Comparison of ENCODE assay signal across 15 cellular contexts in genomic region chr5:119036101-119036762, GRCh38. TPM values are rescaled to one million over a fixed set of nuclear protein-coding genes. Genes with fewer than 3 reads are reported as not detected.
A peak's percentile ranks its signal among the peaks of the same experiment; 100 is the strongest.
DNase-seq lines count a peak whose midpoint lies in the region; ATAC-seq and TF ChIP-seq lines count a peak whose summit lies in the region.
"Had no signal": no experiment of that assay in that cellular context is flagged by ENCODE, and none has a peak within 500 bp of the region (broad histone marks: within the 10 kb centered on the region; RNA-seq: fewer than 3 reads in every experiment).

No MANE protein-coding gene starts in this region.

- H3K36me3 Mint-ChIP-seq in activated T-cell treated with anti-CD3 and anti-CD28 coated beads, Interleukin-2, amount 50 U/mL, for 72 hours (ENCODE audit: insufficient read depth in 2 of 2): no peaks in the 10 kb centered on the region
- H3K36me3 Mint-ChIP-seq in effector memory CD8-positive, alpha-beta T cell (ENCODE audit: insufficient read depth): no peaks in the 10 kb centered on the region
- H3K36me3 Mint-ChIP-seq: natural killer cell treated with Interleukin-12 subunit alpha and Interleukin-12 subunit beta and Interleukin-15 and Interleukin-18, amount 100 ng/mL, for 72 hours; type B pancreatic cell had no signal

- no peak overlapping the region for H3K27ac Mint-ChIP-seq in activated T-cell treated with anti-CD3 and anti-CD28 coated beads, Interleukin-2, amount 50 U/mL, for 72 hours
- H3K27ac Mint-ChIP-seq in stimulated activated naive CD8-positive, alpha-beta T cell treated with anti-CD3 and anti-CD28 coated beads, Interleukin-15, amount 100 ng/mL, for 72 hours: no peak overlapping the region
- H3K27ac Mint-ChIP-seq in effector memory CD8-positive, alpha-beta T cell: no peak overlapping the region
- H3K27ac Mint-ChIP-seq: dendritic cell treated with granulocyte-macrophage colony-stimulating factor and Interleukin-4, amounts not matched to agents 40 ng/mL and 50 ng/mL, for 4 days; natural killer cell treated with Interleukin-12 subunit alpha and Interleukin-12 subunit beta and Interleukin-15 and Interleukin-18, amount 100 ng/mL, for 72 hours; T-cell; type B pancreatic cell had no signal

- H3K27ac ChIP-seq in RWPE1: no peak overlapping the region
- H3K27ac ChIP-seq: BLaER1 treated with 17β-estradiol and CSF1 and Interleukin-3, amounts not matched to agents 10 nM and 100 nM; KMS-11 had no signal

- POLR2A ChIA-PET in RWPE1 (lab: Yijun Ruan, JAX; ENCODE audit: low non-redundant PET): no interaction called here

- H3K4me1 Mint-ChIP-seq in activated T-cell treated with anti-CD3 and anti-CD28 coated beads, Interleukin-2, amount 50 U/mL, for 72 hours (ENCODE audit: low read depth): peaks cover 34% of the 10 kb centered on the region
- H3K4me1 Mint-ChIP-seq in stimulated activated naive CD8-positive, alpha-beta T cell treated with anti-CD3 and anti-CD28 coated beads, Interleukin-15, amount 100 ng/mL, for 72 hours: peaks cover 31% of the 10 kb centered on the region
- H3K4me1 Mint-ChIP-seq in effector memory CD8-positive, alpha-beta T cell (ENCODE audit: low read depth in 2 of 2): peaks cover 5 to 10% of the 10 kb centered on the region in 2 donors

- CTCF ChIA-PET in RWPE1 (lab: Yijun Ruan, JAX): no interaction called here

- H3K4me3 Mint-ChIP-seq in activated T-cell treated with anti-CD3 and anti-CD28 coated beads, Interleukin-2, amount 50 U/mL, for 72 hours: peak overlapping the region in 1 of 2 donors; percentile 2
- no peak overlapping the region for H3K4me3 Mint-ChIP-seq in stimulated activated naive CD8-positive, alpha-beta T cell treated with anti-CD3 and anti-CD28 coated beads, Interleukin-15, amount 100 ng/mL, for 72 hours
- no peak overlapping the region for H3K4me3 Mint-ChIP-seq in effector memory CD8-positive, alpha-beta T cell
- H3K4me3 Mint-ChIP-seq: dendritic cell treated with granulocyte-macrophage colony-stimulating factor and Interleukin-4, amounts not matched to agents 40 ng/mL and 50 ng/mL, for 4 days; natural killer cell treated with Interleukin-12 subunit alpha and Interleukin-12 subunit beta and Interleukin-15 and Interleukin-18, amount 100 ng/mL, for 72 hours; T-cell; type B pancreatic cell had no signal

- no peaks in the 10 kb centered on the region for H3K9me3 Mint-ChIP-seq in activated T-cell treated with anti-CD3 and anti-CD28 coated beads, Interleukin-2, amount 50 U/mL, for 72 hours
- H3K9me3 Mint-ChIP-seq in stimulated activated naive CD8-positive, alpha-beta T cell treated with anti-CD3 and anti-CD28 coated beads, Interleukin-15, amount 100 ng/mL, for 72 hours: no peaks in the 10 kb centered on the region
- H3K9me3 Mint-ChIP-seq in effector memory CD8-positive, alpha-beta T cell: no peaks in the 10 kb centered on the region
- H3K9me3 Mint-ChIP-seq: dendritic cell treated with granulocyte-macrophage colony-stimulating factor and Interleukin-4, amounts not matched to agents 40 ng/mL and 50 ng/mL, for 4 days; natural killer cell treated with Interleukin-12 subunit alpha and Interleukin-12 subunit beta and Interleukin-15 and Interleukin-18, amount 100 ng/mL, for 72 hours; T-cell had no signal

- no peak for DNase-seq in activated T-cell treated with anti-CD3 and anti-CD28 coated beads, Interleukin-2, amount 50 U/mL, for 72 hours
- DNase-seq in activated T-cell treated with anti-CD3 and anti-CD28 coated beads, Interleukin-2, amount 50 U/mL, for 48 hours: no peak
- DNase-seq in RWPE1 (ENCODE audit: low spot score) (peak; percentile 93), fibroblast of peridontal ligament (ENCODE audit: extremely low read depth) (peak; percentile 71), globus pallidus (ENCODE audit: low spot score) (no peak), DMS79 treated with DMSO at 0.1 percent for 48 hours (lab: John Stamatoyannopoulos, UW) (no peak)
- DNase-seq in stimulated activated naive CD8-positive, alpha-beta T cell treated with anti-CD3 and anti-CD28 coated beads, Interleukin-15, amount 100 ng/mL, for 72 hours: no peak
- DNase-seq in effector memory CD8-positive, alpha-beta T cell: no peak
- DNase-seq: NCI-H524 treated with DMSO at 0.1 percent for 48 hours, T-cell had no signal

- TF ChIP-seq CTCF in RWPE1 (conservative IDR thresholded peaks at IDR 0.05; ENCODE audit: low read depth): no peak

- no peaks in the 10 kb centered on the region for H3K27me3 Mint-ChIP-seq in activated T-cell treated with anti-CD3 and anti-CD28 coated beads, Interleukin-2, amount 50 U/mL, for 72 hours (ENCODE audit: low read depth)
- H3K27me3 Mint-ChIP-seq in stimulated activated naive CD8-positive, alpha-beta T cell treated with anti-CD3 and anti-CD28 coated beads, Interleukin-15, amount 100 ng/mL, for 72 hours: no peaks in the 10 kb centered on the region
- H3K27me3 Mint-ChIP-seq in effector memory CD8-positive, alpha-beta T cell: no peaks in the 10 kb centered on the region
- H3K27me3 Mint-ChIP-seq: dendritic cell treated with granulocyte-macrophage colony-stimulating factor and Interleukin-4, amounts not matched to agents 40 ng/mL and 50 ng/mL, for 4 days; natural killer cell treated with Interleukin-12 subunit alpha and Interleukin-12 subunit beta and Interleukin-15 and Interleukin-18, amount 100 ng/mL, for 72 hours; T-cell; type B pancreatic cell had no signal

- ATAC-seq in activated T-cell treated with anti-CD3 and anti-CD28 coated beads, Interleukin-2, amount 50 U/mL, for 72 hours (replicated peaks in 1 of 2): peak; percentile 90 to 96
- ATAC-seq in stimulated activated naive CD8-positive, alpha-beta T cell treated with anti-CD3 and anti-CD28 coated beads, Interleukin-15, amount 100 ng/mL, for 72 hours: peak; percentile 85
- no peak for ATAC-seq in effector memory CD8-positive, alpha-beta T cell (replicated peaks)
- ATAC-seq: T-cell had no signal

RNA-seq across cellular contexts. Expression of gene DMXL1, which starts 34.7 kb away (rescaled TPM):
- 10 to 100 TPM; 34.8 to 43.6 TPM for total RNA-seq in activated T-cell treated with anti-CD3 and anti-CD28 coated beads, Interleukin-2, amount 50 U/mL, for 72 hours

RNA-seq across cellular contexts. Expression of gene DTWD2, which starts 47.9 kb away (rescaled TPM):
- total RNA-seq in activated T-cell treated with anti-CD3 and anti-CD28 coated beads, Interleukin-2, amount 50 U/mL, for 72 hours: 1 to 10 TPM; 2.3 to 3.2 TPM

Comparison
In these comparisons a context has a peak if more than half of its experiments do, and no peak if none do; other contexts are left out.
1. DNase-seq: peak in RWPE1 (single experiment) and fibroblast of peridontal ligament (single experiment); none in activated T-cell treated with anti-CD3 and anti-CD28 coated beads, Interleukin-2, amount 50 U/mL, for 72 hours (0 of 2), activated T-cell treated with anti-CD3 and anti-CD28 coated beads, Interleukin-2, amount 50 U/mL, for 48 hours (0 of 2), stimulated activated naive CD8-positive, alpha-beta T cell treated with anti-CD3 and anti-CD28 coated beads, Interleukin-15, amount 100 ng/mL, for 72 hours (0 of 2), globus pallidus (single experiment), effector memory CD8-positive, alpha-beta T cell (0 of 3) and DMS79 treated with DMSO at 0.1 percent for 48 hours (single experiment).